Comparison of ENCODE assay signal across 1 cellular context in genomic region chr1:55051621-55052020, GRCh38.
TF ChIP-seq lines count a peak whose summit lies in the region.

No MANE protein-coding gene starts in this region.

TF ChIP-seq in WTC11, 78 proteins besides CTCF, POLR2A, EP300 and RAD21 (continued from another document):
- TF ChIP-seq ATF2 (CRISPR knock-in tag; IDR thresholded peaks at IDR 0.05; ENCODE audit: borderline replicate concordance, low read depth) (no peak), ZBTB43 (CRISPR knock-in tag; IDR thresholded peaks at IDR 0.05) (no peak), RELA (CRISPR knock-in tag; IDR thresholded peaks at IDR 0.05; ENCODE audit: borderline replicate concordance) (no peak), ZNF263 (CRISPR knock-in tag; IDR thresholded peaks at IDR 0.05; ENCODE audit: low read depth) (no peak), PRRX2 (CRISPR knock-in tag; IDR thresholded peaks at IDR 0.05) (no peak)
TF ChIP-seq in WTC11: peak in this region for 0.
